13 cellular contexts compared by ENCODE assay signal in genomic region chr11:62603771-62604170, GRCh38. TPM values are rescaled to one million over a fixed set of nuclear protein-coding genes. Genes with fewer than 3 reads are reported as not detected.
DNase-seq lines count a peak whose midpoint lies in the region; ATAC-seq, FAIRE-seq and TF ChIP-seq lines count a peak whose summit lies in the region.
"Had no signal": no experiment of that assay in that cellular context is flagged by ENCODE, and none has a peak within 500 bp of the region (broad histone marks: within the 10 kb centered on the region; RNA-seq: fewer than 3 reads in every experiment).

No MANE protein-coding gene starts in this region.

- DNase-seq in activated CD4-positive, alpha-beta T cell treated with anti-CD3 and anti-CD28 coated beads, Interleukin-2, amount 10 ng/mL, durations not matched to agents 24 days and 14 days, result no peak
- no peak for DNase-seq in activated CD4-positive, alpha-beta T cell treated with anti-CD3 and anti-CD28 coated beads, Interleukin-2, amount 50 U/mL, for 4 hours
- DNase-seq in Calu3, result no peak
- no peak for DNase-seq in astrocyte (ENCODE audit: low read depth)
- DNase-seq in neural progenitor cell (ENCODE audit: low spot score), result no peak
- DNase-seq in stimulated activated CD4-positive, alpha-beta T cell treated with anti-CD3 and anti-CD28 coated beads, Interleukin-1b, Interleukin-23, amount 100 ng/mL, for 48 hours, result no peak
- DNase-seq in HCEC 1CT, result no peak
- DNase-seq: DND-41; effector CD8-positive, alpha-beta T cell; pancreas had no signal

- no peaks in the 10 kb centered on the region for H3K9me3 ChIP-seq in astrocyte (ENCODE audit: insufficient read depth, low read depth, low read length)
- H3K9me3 ChIP-seq in neural progenitor cell (ENCODE audit: low read depth), result no peaks in the 10 kb centered on the region
- H3K9me3 ChIP-seq: pancreas, SJSA1 had no signal

- H3K4me3 ChIP-seq in astrocyte (ENCODE audit: insufficient read depth, low read depth, low read length) (no peak overlapping the region), neural progenitor cell (no peak overlapping the region)
- H3K4me3 ChIP-seq: pancreas, SJSA1 had no signal

- peaks cover 52% of the 10 kb centered on the region for H3F3A ChIP-seq in neural progenitor cell (ENCODE audit: low read depth)

- H2AFZ ChIP-seq in astrocyte (ENCODE audit: low read depth, low read length) (no peak overlapping the region), neural progenitor cell (replicated peaks) (no peak overlapping the region)

- H4K20me1 ChIP-seq in astrocyte (ENCODE audit: insufficient read depth, low read length) (peaks cover 30% of the 10 kb centered on the region), neural progenitor cell (ENCODE audit: low read depth) (peaks cover 20% of the 10 kb centered on the region)

- H3K4me3 Mint-ChIP-seq in activated CD4-positive, alpha-beta T cell treated with anti-CD3 and anti-CD28 coated beads, Interleukin-2, amount 10 ng/mL, durations not matched to agents 24 days and 14 days, result peak overlapping the region; percentile 66
- H3K4me3 Mint-ChIP-seq in Calu3 (ENCODE audit: low read depth, unreplicated experiment) (peak overlapping the region; percentile 88), astrocyte (ENCODE audit: unreplicated experiment) (peak overlapping the region; percentile 68), neural progenitor cell (peak overlapping the region; percentile 77)

- H3K36me3 ChIP-seq in astrocyte (ENCODE audit: insufficient read depth, low read length) (peaks cover 13% of the 10 kb centered on the region), neural progenitor cell (no peaks in the 10 kb centered on the region)

- H3K27ac ChIP-seq in astrocyte (ENCODE audit: low read depth, low read length) (no peak overlapping the region), neural progenitor cell (no peak overlapping the region)
- H3K27ac ChIP-seq: pancreas, SJSA1 had no signal

- no peak for FAIRE-seq in astrocyte (lab: Jason Lieb, UNC)
- FAIRE-seq: bronchial epithelial cell, pancreas had no signal

- H3K79me2 ChIP-seq in astrocyte (ENCODE audit: insufficient read depth, low read length) (peaks cover 28% of the 10 kb centered on the region), neural progenitor cell (ENCODE audit: low read depth) (peaks cover 27% of the 10 kb centered on the region)

- H3K27me3 Mint-ChIP-seq in activated CD4-positive, alpha-beta T cell treated with anti-CD3 and anti-CD28 coated beads, Interleukin-2, amount 10 ng/mL, durations not matched to agents 24 days and 14 days, result no peaks in the 10 kb centered on the region
- no peaks in the 10 kb centered on the region for H3K27me3 Mint-ChIP-seq in Calu3 (ENCODE audit: unreplicated experiment)
- peaks cover 6% of the 10 kb centered on the region for H3K27me3 Mint-ChIP-seq in astrocyte (ENCODE audit: low read depth, unreplicated experiment)
- peaks cover 6% of the 10 kb centered on the region for H3K27me3 Mint-ChIP-seq in neural progenitor cell (ENCODE audit: insufficient read depth, low read depth)

- ATAC-seq in HG03039 (IDR thresholded peaks at IDR 0.05; ENCODE audit: unreplicated experiment), result no peak
- ATAC-seq: pancreas had no signal

- peak overlapping the region; percentile 23 for H3K27ac Mint-ChIP-seq in activated CD4-positive, alpha-beta T cell treated with anti-CD3 and anti-CD28 coated beads, Interleukin-2, amount 10 ng/mL, durations not matched to agents 24 days and 14 days
- H3K27ac Mint-ChIP-seq in Calu3 (ENCODE audit: unreplicated experiment) (no peak overlapping the region), astrocyte (ENCODE audit: unreplicated experiment) (no peak overlapping the region), neural progenitor cell (no peak overlapping the region)

- BruUV-seq in Calu3 (replicated peaks; lab: Mats Ljungman, UMichigan), result no TSS peak

- H3K9ac ChIP-seq in astrocyte (ENCODE audit: low read length), result no peak overlapping the region
- H3K9ac ChIP-seq in neural progenitor cell, result no peak overlapping the region

- no peak for TF ChIP-seq CTCF in Calu3 (IDR thresholded peaks at IDR 0.05; ENCODE audit: unreplicated experiment)
- TF ChIP-seq CTCF in astrocyte (IDR thresholded peaks at IDR 0.05; ENCODE audit: insufficient read depth, low read depth, low read length), result no peak
- no peak for TF ChIP-seq CTCF in neural progenitor cell (IDR thresholded peaks at IDR 0.05)

- intact Hi-C loops in activated CD4-positive, alpha-beta T cell treated with anti-CD3 and anti-CD28 coated beads, Interleukin-2, amount 10 ng/mL, durations not matched to agents 24 days and 14 days (cut with micrococcal nuclease), result loop anchor here (10.0 kb wide), 1 partner anchor 1641 kb away; the partner anchor contains the start of genes FKBP2 and PPP1R14B
- intact Hi-C loops in Calu3 (cut with micrococcal nuclease; ENCODE audit: unreplicated experiment), result no loop called here

- no peak overlapping the region for H3K4me2 ChIP-seq in astrocyte (ENCODE audit: low read length)
- H3K4me2 ChIP-seq in neural progenitor cell, result no peak overlapping the region

- CTCF ChIA-PET in Calu3 (lab: Charles Lee), result no interaction called here

- peaks cover 25% of the 10 kb centered on the region for H3K4me1 ChIP-seq in astrocyte (ENCODE audit: insufficient read depth, low read length)
- peaks cover 37% of the 10 kb centered on the region for H3K4me1 ChIP-seq in neural progenitor cell

- peaks cover 39% of the 10 kb centered on the region for H3K4me1 Mint-ChIP-seq in activated CD4-positive, alpha-beta T cell treated with anti-CD3 and anti-CD28 coated beads, Interleukin-2, amount 10 ng/mL, durations not matched to agents 24 days and 14 days
- H3K4me1 Mint-ChIP-seq in Calu3 (ENCODE audit: low read depth, unreplicated experiment) (peaks cover 35% of the 10 kb centered on the region), astrocyte (ENCODE audit: low read depth, unreplicated experiment) (peaks cover 13% of the 10 kb centered on the region), neural progenitor cell (peaks cover 56% of the 10 kb centered on the region)

- H3K27me3 ChIP-seq in astrocyte (ENCODE audit: insufficient read depth, low read length) (no peaks in the 10 kb centered on the region), neural progenitor cell (peaks cover 22% of the 10 kb centered on the region)
- H3K27me3 ChIP-seq: pancreas, SJSA1 had no signal

- no peaks in the 10 kb centered on the region for H3K9me3 Mint-ChIP-seq in activated CD4-positive, alpha-beta T cell treated with anti-CD3 and anti-CD28 coated beads, Interleukin-2, amount 10 ng/mL, durations not matched to agents 24 days and 14 days
- H3K9me3 Mint-ChIP-seq in Calu3 (ENCODE audit: low read depth, unreplicated experiment), result no peaks in the 10 kb centered on the region
- H3K9me3 Mint-ChIP-seq in astrocyte (ENCODE audit: unreplicated experiment), result no peaks in the 10 kb centered on the region
- no peaks in the 10 kb centered on the region for H3K9me3 Mint-ChIP-seq in neural progenitor cell

- peaks cover 67% of the 10 kb centered on the region for H3K36me3 Mint-ChIP-seq in activated CD4-positive, alpha-beta T cell treated with anti-CD3 and anti-CD28 coated beads, Interleukin-2, amount 10 ng/mL, durations not matched to agents 24 days and 14 days (ENCODE audit: low read depth)
- peaks cover 61% of the 10 kb centered on the region for H3K36me3 Mint-ChIP-seq in Calu3 (ENCODE audit: insufficient read depth, unreplicated experiment)
- peaks cover 37% of the 10 kb centered on the region for H3K36me3 Mint-ChIP-seq in astrocyte (ENCODE audit: low read depth, unreplicated experiment)
- peaks cover 17% of the 10 kb centered on the region for H3K36me3 Mint-ChIP-seq in neural progenitor cell

RNA-seq across cellular contexts. Expression of gene MTA2, which starts 2.1 kb away (rescaled TPM):
- 219 and 220 TPM in 2 replicates for total RNA-seq in activated CD4-positive, alpha-beta T cell treated with anti-CD3 and anti-CD28 coated beads, Interleukin-2, amount 10 ng/mL, durations not matched to agents 24 days and 14 days
- total RNA-seq in Calu3 (2022) (90.4 and 97.2 TPM in 2 replicates), astrocyte (123 and 136 TPM in 2 replicates), neural progenitor cell (ENCODE audit: low replicate concordance) (108 and 135 TPM in 2 replicates)

RNA-seq across cellular contexts. Expression of gene EML3, which starts 8.8 kb away (rescaled TPM):
- 161 and 166 TPM in 2 replicates for total RNA-seq in activated CD4-positive, alpha-beta T cell treated with anti-CD3 and anti-CD28 coated beads, Interleukin-2, amount 10 ng/mL, durations not matched to agents 24 days and 14 days
- total RNA-seq in Calu3 (2022), result 43.3 and 51.4 TPM in 2 replicates
- total RNA-seq in astrocyte, result 25.5 and 29.8 TPM in 2 replicates
- total RNA-seq in neural progenitor cell (ENCODE audit: low replicate concordance), result 4.0 and 26.6 TPM in 2 replicates

RNA-seq across cellular contexts. Expression of gene ROM1, which starts 9.3 kb away (rescaled TPM):
- 2.3 and 3.1 TPM in 2 replicates for total RNA-seq in activated CD4-positive, alpha-beta T cell treated with anti-CD3 and anti-CD28 coated beads, Interleukin-2, amount 10 ng/mL, durations not matched to agents 24 days and 14 days
- total RNA-seq in Calu3 (2022) (1.6 and 2.6 TPM in 2 replicates), astrocyte (0.79 and 1.3 TPM in 2 replicates), neural progenitor cell (ENCODE audit: low replicate concordance) (2.2 TPM in 1 of 2 replicates, not detected in the other)

RNA-seq across cellular contexts. Expression of gene TUT1, which starts 12.4 kb away (rescaled TPM):
- total RNA-seq in activated CD4-positive, alpha-beta T cell treated with anti-CD3 and anti-CD28 coated beads, Interleukin-2, amount 10 ng/mL, durations not matched to agents 24 days and 14 days, result 45.3 and 50.9 TPM in 2 replicates
- 21.9 and 26.3 TPM in 2 replicates for total RNA-seq in Calu3 (2022)
- total RNA-seq in astrocyte, result 16.8 and 18.3 TPM in 2 replicates
- total RNA-seq in neural progenitor cell (ENCODE audit: low replicate concordance), result 4.8 and 23.1 TPM in 2 replicates

RNA-seq across cellular contexts. Expression of gene B3GAT3, which starts 18.0 kb away (rescaled TPM):
- 80.3 and 91.4 TPM in 2 replicates for total RNA-seq in activated CD4-positive, alpha-beta T cell treated with anti-CD3 and anti-CD28 coated beads, Interleukin-2, amount 10 ng/mL, durations not matched to agents 24 days and 14 days
- total RNA-seq in Calu3 (2022) (31.5 and 32.7 TPM in 2 replicates), astrocyte (52.4 and 54.5 TPM in 2 replicates), neural progenitor cell (ENCODE audit: low replicate concordance) (21.2 and 44.0 TPM in 2 replicates)
